10 cellular contexts compared by ENCODE assay signal in the genomic region with DNA sequence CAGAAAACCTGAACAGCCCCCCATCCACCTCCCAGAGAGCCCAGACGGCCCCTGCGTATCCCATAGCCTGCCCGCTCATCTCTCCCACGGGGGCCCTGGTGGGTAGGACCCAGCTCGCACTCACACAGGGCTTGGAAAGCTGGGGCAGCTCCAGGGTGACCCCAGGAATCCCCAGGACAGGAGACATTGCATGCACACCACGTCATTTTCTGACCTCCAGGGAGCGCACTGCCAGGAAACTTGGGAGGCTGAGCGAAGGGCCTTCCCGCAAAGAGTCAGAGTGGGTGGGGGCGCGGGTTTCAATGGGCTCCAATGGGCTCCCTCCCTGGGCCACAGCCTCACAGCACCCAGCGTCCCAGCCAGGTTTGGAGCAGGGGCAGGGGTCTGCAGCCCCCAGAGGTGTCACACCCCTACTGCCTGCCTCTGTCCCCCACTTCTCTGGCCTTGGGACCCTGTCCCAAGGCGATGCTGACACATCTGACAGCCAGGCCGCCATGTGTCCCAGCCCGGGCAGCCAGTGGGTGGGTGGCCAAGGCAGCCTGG. TPM values are rescaled to one million over a fixed set of nuclear protein-coding genes. Genes with fewer than 3 reads are reported as not detected.
DNase-seq lines count a peak whose midpoint lies in the region; ATAC-seq and TF ChIP-seq lines count a peak whose summit lies in the region.
"Had no signal": no experiment of that assay in that cellular context is flagged by ENCODE, and none has a peak within 500 bp of the region (broad histone marks: within the 10 kb centered on the region; RNA-seq: fewer than 3 reads in every experiment).

No MANE protein-coding gene starts in this region.

- H3K9me3 ChIP-seq in SJSA1 (replicated peaks) (no peaks in the 10 kb centered on the region), thoracic aorta (no peaks in the 10 kb centered on the region)

- no peak overlapping the region for H3K4me3 ChIP-seq in SJSA1
- peak overlapping the region; percentile 35 for H3K4me3 ChIP-seq in thoracic aorta

- H3K27ac Mint-ChIP-seq in glutamatergic neuron (ENCODE audit: unreplicated experiment) = no peak overlapping the region

- H3K4me3 Mint-ChIP-seq in glutamatergic neuron (ENCODE audit: unreplicated experiment) = no peak overlapping the region

- H3K4me1 ChIP-seq in SJSA1 (replicated peaks) (peaks cover 58% of the 10 kb centered on the region), thoracic aorta (ENCODE audit: control insufficient read depth in 1 of 2, low read depth in 2 of 2) (peaks cover 45 to 97% of the 10 kb centered on the region in 2 donors)

- H3K4me1 Mint-ChIP-seq in glutamatergic neuron (ENCODE audit: low read depth, unreplicated experiment) = no peaks in the 10 kb centered on the region

- H3K36me3 ChIP-seq in SJSA1 = no peaks in the 10 kb centered on the region
- no peaks in the 10 kb centered on the region for H3K36me3 ChIP-seq in thoracic aorta

- H3K27me3 Mint-ChIP-seq in glutamatergic neuron (ENCODE audit: unreplicated experiment) = peaks cover 9% of the 10 kb centered on the region

- H3K27ac ChIP-seq in SJSA1 (peak overlapping the region; percentile 89), thoracic aorta (peak overlapping the region; percentile 95 to 97)

- H3K27me3 ChIP-seq in SJSA1 (replicated peaks) (no peaks in the 10 kb centered on the region), thoracic aorta (replicated peaks; ENCODE audit: insufficient read depth) (no peaks in the 10 kb centered on the region)

- DNase-seq in DMS153 treated with DMSO at 0.1 percent for 48 hours (lab: John Stamatoyannopoulos, UW; ENCODE audit: unreplicated experiment) (peak; percentile 4), DMS153 (lab: John Stamatoyannopoulos, UW) (no peak), SJSA1 (ENCODE audit: low read depth in 1 of 2, low spot score in 2 of 2) (peak; percentile 87 to 93), glutamatergic neuron (peak; percentile 29), thoracic aorta (ENCODE audit: low spot score) (peak; percentile 77), SIG-M5 (lab: John Stamatoyannopoulos, UW) (no peak), DMS79 (lab: John Stamatoyannopoulos, UW) (no peak), NCI-H1694 treated with DMSO at 0.1 percent for 48 hours (lab: John Stamatoyannopoulos, UW) (no peak)
- DNase-seq: activated CD4-positive, alpha-beta T cell treated with anti-CD3 and anti-CD28 coated beads, Interleukin-2, amount 50 U/mL, for 48 hours had no signal

- no peak for TF ChIP-seq CTCF in glutamatergic neuron (IDR thresholded peaks at IDR 0.05; ENCODE audit: partially characterized antibody, unreplicated experiment)
- TF ChIP-seq CTCF in thoracic aorta (IDR thresholded peaks at IDR 0.05) = no peak

- H3K9me3 Mint-ChIP-seq in glutamatergic neuron (ENCODE audit: unreplicated experiment) = no peaks in the 10 kb centered on the region

- H3K36me3 Mint-ChIP-seq in glutamatergic neuron (ENCODE audit: unreplicated experiment) = peaks cover 4% of the 10 kb centered on the region

- ATAC-seq in thoracic aorta (ENCODE audit: insufficient number of reproducible peaks, low FRiP score, low read depth) = peak; percentile 69

RNA-seq across cellular contexts. Expression of gene SYT8, which starts 8.2 kb away (rescaled TPM):
- total RNA-seq in SJSA1 (2014; rRNA removed; shearing (Covaris generic)) = 0.06 TPM in 1 of 2 replicates, not detected in the other
- total RNA-seq in glutamatergic neuron (ENCODE audit: unreplicated experiment) (not detected), thoracic aorta (1 to 10 TPM; 3.4 to 3.6 TPM)
- total RNA-seq: skeletal muscle tissue had no signal

RNA-seq across cellular contexts. Expression of gene TNNI2, which starts 12.2 kb away (rescaled TPM):
- total RNA-seq in SJSA1 (2014; rRNA removed; shearing (Covaris generic)) = not detected in 2 replicates
- total RNA-seq in glutamatergic neuron (ENCODE audit: unreplicated experiment) (not detected), thoracic aorta (not detected)

RNA-seq across cellular contexts. Expression of gene LSP1, which starts 26.3 kb away (rescaled TPM):
- total RNA-seq in SJSA1 (2014; rRNA removed; shearing (Covaris generic)) = 0.50 and 3.4 TPM in 2 replicates
- total RNA-seq in glutamatergic neuron (ENCODE audit: unreplicated experiment) (2.5 TPM), thoracic aorta (10 to 100 TPM; 23.6 to 40.5 TPM)

Comparison
In these comparisons a context has a peak if more than half of its experiments do, and no peak if none do; other contexts are left out.
1. DNase-seq: peak in DMS153 treated with DMSO at 0.1 percent for 48 hours (single experiment), SJSA1 (2 of 2), glutamatergic neuron (single experiment) and thoracic aorta (single experiment); none in DMS153 (single experiment), SIG-M5 (single experiment), DMS79 (single experiment) and NCI-H1694 treated with DMSO at 0.1 percent for 48 hours (single experiment).